ENCODE assay signal across 21 cellular contexts in the genomic region with DNA sequence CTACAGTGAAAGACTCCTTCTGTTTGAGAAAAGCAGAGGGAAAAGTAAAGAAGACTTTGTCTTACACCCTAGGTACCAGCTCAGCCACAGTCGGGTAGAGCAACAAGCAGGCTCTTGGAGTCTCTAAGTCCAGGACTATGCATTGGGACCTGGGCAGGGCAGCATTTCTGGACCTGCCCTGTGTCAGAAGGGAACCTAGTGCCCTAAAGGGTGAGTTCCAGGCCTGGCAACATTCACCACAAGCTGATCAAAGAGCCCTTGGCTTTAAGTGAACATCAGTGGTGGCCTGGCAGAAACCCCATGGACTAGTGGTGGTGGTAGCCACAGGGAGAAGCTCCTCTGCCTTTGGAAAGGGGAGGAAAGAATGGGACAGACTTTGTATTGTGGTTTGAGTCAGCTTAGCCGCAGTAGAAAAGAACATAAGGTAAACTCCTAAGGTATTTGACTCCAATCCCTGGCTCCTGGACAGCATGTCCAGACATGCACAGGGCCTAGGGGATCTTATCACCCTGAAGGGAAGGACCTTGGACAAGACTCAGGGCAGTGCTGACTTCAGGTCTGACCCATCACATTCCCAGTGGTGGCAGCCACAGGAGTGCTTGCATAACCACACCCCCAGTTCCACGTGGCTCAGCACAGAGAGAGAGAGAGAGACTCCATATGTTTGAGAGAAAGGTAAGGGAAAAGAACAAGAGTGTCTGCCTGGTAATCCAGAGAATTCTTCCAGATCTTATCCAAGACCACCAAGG. TPM values are rescaled to one million over a fixed set of nuclear protein-coding genes. Genes with fewer than 3 reads are reported as not detected.
DNase-seq lines count a peak whose midpoint lies in the region; ATAC-seq, FAIRE-seq and TF ChIP-seq lines count a peak whose summit lies in the region.
"Had no signal": no experiment of that assay in that cellular context is flagged by ENCODE, and none has a peak within 500 bp of the region (broad histone marks: within the 10 kb centered on the region; RNA-seq: fewer than 3 reads in every experiment).

No MANE protein-coding gene starts in this region.

- CTCF ChIA-PET in MCF 10A (lab: Yijun Ruan, JAX): interaction anchor here (0.6 to 3.4 kb wide), 8 partner anchors 31 to 209 kb away, joined by 3 to 23 read pairs (median 3); a partner anchor contains a TSS

- H3K27me3 ChIP-seq in breast epithelium: no peaks in the 10 kb centered on the region
- no peaks in the 10 kb centered on the region for H3K27me3 ChIP-seq in bronchial epithelial cell (ENCODE audit: control insufficient read depth, insufficient read depth, low read length)
- no peaks in the 10 kb centered on the region for H3K27me3 ChIP-seq in keratinocyte (ENCODE audit: control insufficient read depth, extremely low read depth, insufficient read depth, low read length)
- H3K27me3 ChIP-seq in psoas muscle (ENCODE audit: insufficient read depth in 3 of 3, low read length in 2 of 3): no peaks in the 10 kb centered on the region
- H3K27me3 ChIP-seq: MG63, stomach had no signal

- peak; percentile 91 for DNase-seq in MCF 10A (ENCODE audit: unreplicated experiment)
- DNase-seq in breast epithelium (ENCODE audit: low spot score in 2 of 2): no peak
- DNase-seq in bronchial epithelial cell (ENCODE audit: low read depth): peak; percentile 98
- peak; percentile 93 for DNase-seq in keratinocyte (ENCODE audit: low read depth, low spot score)
- DNase-seq in NCI-H446 treated with DMSO at 0.1 percent for 48 hours (lab: John Stamatoyannopoulos, UW): no peak
- DNase-seq in NCI-H1105 (lab: John Stamatoyannopoulos, UW): no peak
- no peak for DNase-seq in stimulated activated CD4-positive, alpha-beta T cell treated with anti-CD3 and anti-CD28 coated beads, Interleukin-2, amount 100 ng/mL, for 48 hours
- no peak for DNase-seq in psoas muscle
- DNase-seq: 8988T; activated CD4-positive, alpha-beta T cell treated with anti-CD3 and anti-CD28 coated beads for 48 hours; MG63; NCI-H146; NCI-H2171; stimulated activated CD4-positive, alpha-beta T cell treated with anti-CD3 and anti-CD28 coated beads, Interleukin-4, amount 100 ng/mL, for 4 hours; stomach; T-helper 1 cell had no signal

- WGBS in psoas muscle, 3 donors: 73 to 80% (median 76%) methylated on average over 3 of the region's 3 CpGs

- no peak overlapping the region for H3K27ac ChIP-seq in breast epithelium
- no peak overlapping the region for H3K27ac ChIP-seq in keratinocyte (ENCODE audit: control insufficient read depth, insufficient read depth, low read length)
- no peak overlapping the region for H3K27ac ChIP-seq in psoas muscle
- H3K27ac ChIP-seq: stomach had no signal

- intact Hi-C loops in MCF 10A (cut with micrococcal nuclease) (no loop called here), breast epithelium (cut with DNase I; ENCODE audit: low total_unique reads) (loop anchor here (5.0 kb wide), 1 partner anchor 396 kb away; a partner anchor contains a TSS), psoas muscle (cut with DNase I) (no loop called here)

- H3K36me3 Mint-ChIP-seq in MCF 10A (ENCODE audit: insufficient read depth, unreplicated experiment): no peaks in the 10 kb centered on the region
- H3K36me3 Mint-ChIP-seq: type B pancreatic cell had no signal

- H2AFZ ChIP-seq in keratinocyte (ENCODE audit: control insufficient read depth, low read length): no peak overlapping the region

- H3K79me2 ChIP-seq in keratinocyte (ENCODE audit: control insufficient read depth, insufficient read depth, low read length): no peaks in the 10 kb centered on the region

- H3K4me1 ChIP-seq in breast epithelium: no peaks in the 10 kb centered on the region
- H3K4me1 ChIP-seq in keratinocyte (ENCODE audit: control insufficient read depth, extremely low read depth, insufficient read depth, low read length): peaks cover 12% of the 10 kb centered on the region
- no peaks in the 10 kb centered on the region for H3K4me1 ChIP-seq in psoas muscle
- H3K4me1 ChIP-seq: stomach had no signal

- POLR2A ChIA-PET in MCF 10A (lab: Yijun Ruan, JAX): interaction anchor here (0.7 to 4.1 kb wide), 15 partner anchors 10 to 207 kb away, joined by 3 to 28 read pairs (median 4); a partner anchor contains a TSS

- no peak for ATAC-seq in psoas muscle
- ATAC-seq: natural killer cell treated with Interleukin-12 subunit alpha and Interleukin-12 subunit beta and Interleukin-15 and Interleukin-18, amount 100 ng/mL, for 72 hours had no signal

- H3K4me3 ChIP-seq in breast epithelium: no peak overlapping the region
- no peak overlapping the region for H3K4me3 ChIP-seq in bronchial epithelial cell (ENCODE audit: low read depth, low read length)
- no peak overlapping the region for H3K4me3 ChIP-seq in keratinocyte (ENCODE audit: control insufficient read depth in 2 of 3, extremely low read depth in 1 of 3, insufficient read depth in 2 of 3, low read depth in 1 of 3, low read length in 3 of 3)
- H3K4me3 ChIP-seq in psoas muscle: no peak overlapping the region
- H3K4me3 ChIP-seq: MG63, stomach had no signal

- H3K4me3 Mint-ChIP-seq in MCF 10A (ENCODE audit: unreplicated experiment): no peak overlapping the region
- H3K4me3 Mint-ChIP-seq: dendritic cell treated with granulocyte-macrophage colony-stimulating factor and Interleukin-4, amounts not matched to agents 40 ng/mL and 50 ng/mL, for 4 days; mesothelial cell of epicardium; natural killer cell treated with Interleukin-12 subunit alpha and Interleukin-12 subunit beta and Interleukin-15 and Interleukin-18, amount 100 ng/mL, for 72 hours; type B pancreatic cell had no signal

- H3K27ac Mint-ChIP-seq in MCF 10A (ENCODE audit: low read depth, unreplicated experiment): peak overlapping the region; percentile 95
- H3K27ac Mint-ChIP-seq: dendritic cell treated with granulocyte-macrophage colony-stimulating factor and Interleukin-4, amounts not matched to agents 40 ng/mL and 50 ng/mL, for 4 days; mesothelial cell of epicardium; natural killer cell treated with Interleukin-12 subunit alpha and Interleukin-12 subunit beta and Interleukin-15 and Interleukin-18, amount 100 ng/mL, for 72 hours; type B pancreatic cell had no signal

- H3K4me2 ChIP-seq in keratinocyte (ENCODE audit: control insufficient read depth, extremely low read depth, insufficient read depth, low read depth, low read length): peak overlapping the region; percentile 55

- dilution Hi-C loops in keratinocyte (cut with MboI; ENCODE audit: extremely low pct_ligation_motif_present, low sequenced_read_pairs): no loop called here

- H3K4me1 Mint-ChIP-seq in MCF 10A (ENCODE audit: insufficient read depth, unreplicated experiment): peaks cover 14% of the 10 kb centered on the region

- no peaks in the 10 kb centered on the region for H4K20me1 ChIP-seq in keratinocyte (ENCODE audit: control insufficient read depth, extremely low read depth, insufficient read depth, low read length)

- H3K9me3 Mint-ChIP-seq in MCF 10A (ENCODE audit: unreplicated experiment): peaks cover 53% of the 10 kb centered on the region

- TF ChIP-seq CTCF in MCF 10A (IDR thresholded peaks at IDR 0.05; ENCODE audit: unreplicated experiment): no peak
- TF ChIP-seq CTCF in breast epithelium (IDR thresholded peaks at IDR 0.05): no peak
- no peak for TF ChIP-seq CTCF in bronchial epithelial cell (IDR thresholded peaks at IDR 0.05; ENCODE audit: insufficient read depth, low read length, severe bottlenecking)
- no peak for TF ChIP-seq CTCF in keratinocyte (optimal IDR thresholded peaks at IDR 0.05 in 1 of 3, IDR thresholded peaks at IDR 0.05 in 1 of 3, conservative IDR thresholded peaks at IDR 0.05 in 1 of 3; ENCODE audit: extremely low read depth in 1 of 3, insufficient read depth in 2 of 3, low read length in 3 of 3)
- no peak for TF ChIP-seq CTCF in psoas muscle (IDR thresholded peaks at IDR 0.05)

- H3K27me3 Mint-ChIP-seq in MCF 10A (ENCODE audit: insufficient read depth, unreplicated experiment): no peaks in the 10 kb centered on the region
- H3K27me3 Mint-ChIP-seq: dendritic cell treated with granulocyte-macrophage colony-stimulating factor and Interleukin-4, amounts not matched to agents 40 ng/mL and 50 ng/mL, for 4 days; type B pancreatic cell had no signal

- BruUV-seq in MCF 10A (replicated peaks; lab: Mats Ljungman, UMichigan): TSS peak; percentile 88

- H3K9me3 ChIP-seq in breast epithelium: peaks cover 0 to 11% of the 10 kb centered on the region in 2 donors
- H3K9me3 ChIP-seq in keratinocyte (ENCODE audit: control insufficient read depth, low read depth, low read length): no peaks in the 10 kb centered on the region
- H3K9me3 ChIP-seq in psoas muscle: peaks cover 6% of the 10 kb centered on the region

- peaks cover 4% of the 10 kb centered on the region for H3K9me1 ChIP-seq in keratinocyte (ENCODE audit: control insufficient read depth, extremely low read depth, insufficient read depth, low read length)

- H3K36me3 ChIP-seq in breast epithelium (no peaks in the 10 kb centered on the region), bronchial epithelial cell (ENCODE audit: control insufficient read depth, insufficient read depth, low read length) (no peaks in the 10 kb centered on the region), keratinocyte (ENCODE audit: control insufficient read depth in 2 of 2, extremely low read depth in 1 of 2, insufficient read depth in 2 of 2, low read length in 2 of 2) (no peaks in the 10 kb centered on the region), psoas muscle (ENCODE audit: insufficient read depth in 1 of 2, low read depth in 1 of 2) (no peaks in the 10 kb centered on the region)
- H3K36me3 ChIP-seq: MG63, stomach had no signal

- no peak for TF ChIP-seq POLR2A in breast epithelium (IDR thresholded peaks at IDR 0.05)

- FAIRE-seq in bronchial epithelial cell (lab: Jason Lieb, UNC) (peak; percentile 99), keratinocyte (lab: Jason Lieb, UNC) (peak; percentile 96)
- FAIRE-seq: frontal cortex had no signal

- no peak overlapping the region for H3K9ac ChIP-seq in keratinocyte (ENCODE audit: control insufficient read depth, extremely low read depth, insufficient read depth, low read length)

RNA-seq across cellular contexts. Expression of a gene that starts 32.6 kb away (rescaled TPM):
- total RNA-seq in MCF 10A (2022): not detected in 2 replicates
- 1 to 10 TPM; 1.3 to 5.4 (median 4.3) TPM for total RNA-seq in breast epithelium
- under 0.01 and 0.13 TPM in 2 replicates for total RNA-seq in bronchial epithelial cell
- 0.01 TPM in 1 of 3 replicates, not detected in the others for polyA plus RNA-seq in keratinocyte
- not detected for polyA plus RNA-seq in keratinocyte (2011; ENCODE audit: low read depth)
- 0.02 TPM in 1 of 2 replicates, not detected in the other for polyA plus RNA-seq in keratinocyte (2011; cell fraction: cytosol; rRNA removed)
- polyA plus RNA-seq in keratinocyte (2011; cell fraction: nucleus; rRNA removed): 0.03 TPM in 1 of 2 replicates, not detected in the other
- polyA plus RNA-seq in keratinocyte (2012; ENCODE audit: low replicate concordance): not detected in 2 replicates
- polyA minus RNA-seq in keratinocyte: not detected in 3 replicates
- not detected for polyA minus RNA-seq in keratinocyte (2011; cell fraction: cytosol; rRNA and poly(A)+ RNA removed)
- polyA minus RNA-seq in keratinocyte (2011; cell fraction: nucleus; rRNA and poly(A)+ RNA removed): not detected in 2 replicates
- under 1 TPM in 3 of 4 donors, not detected in 1; 0.17 to 0.32 (median 0.17) TPM for total RNA-seq in psoas muscle
- not detected for polyA plus RNA-seq in psoas muscle
- total RNA-seq: mesothelial cell of epicardium; natural killer cell treated with Interleukin-12 subunit alpha and Interleukin-12 subunit beta and Interleukin-15 and Interleukin-18, amount 100 ng/mL, for 72 hours had no signal
- polyA plus RNA-seq: stomach had no signal

RNA-seq across cellular contexts. Expression of a gene that starts 46.7 kb away (rescaled TPM):
- total RNA-seq in MCF 10A (2022) (15.7 and 20.7 TPM in 2 replicates), breast epithelium (100 to 1,000 TPM in 2 of 3 donors, under 1 TPM in 1; 0.32 to 145 (median 100) TPM), bronchial epithelial cell (6.3 and 8.6 TPM in 2 replicates), psoas muscle (under 1 TPM; 0.02 to 0.79 (median 0.12) TPM)
- polyA plus RNA-seq in keratinocyte (4.9 to 7.3 TPM (median 4.9 TPM) in 3 replicates), psoas muscle (under 1 TPM; 0.01 to 0.06 (median 0.03) TPM)
- 5.0 TPM for polyA plus RNA-seq in keratinocyte (2011; ENCODE audit: low read depth)
- polyA plus RNA-seq in keratinocyte (2011; cell fraction: cytosol; rRNA removed): 4.3 and 4.6 TPM in 2 replicates
- polyA plus RNA-seq in keratinocyte (2011; cell fraction: nucleus; rRNA removed): 10.0 and 10.3 TPM in 2 replicates
- 5.0 and 7.3 TPM in 2 replicates for polyA plus RNA-seq in keratinocyte (2012; ENCODE audit: low replicate concordance)
- 15.7 to 57.3 TPM (median 21.0 TPM) in 3 replicates for polyA minus RNA-seq in keratinocyte
- 15.2 TPM for polyA minus RNA-seq in keratinocyte (2011; cell fraction: cytosol; rRNA and poly(A)+ RNA removed)
- polyA minus RNA-seq in keratinocyte (2011; cell fraction: nucleus; rRNA and poly(A)+ RNA removed): 26.1 and 27.8 TPM in 2 replicates
- total RNA-seq: natural killer cell treated with Interleukin-12 subunit alpha and Interleukin-12 subunit beta and Interleukin-15 and Interleukin-18, amount 100 ng/mL, for 72 hours had no signal

Comparison
In these comparisons a context has a peak if more than half of its experiments do, and no peak if none do; other contexts are left out.
1. DNase-seq: peak in MCF 10A (single experiment), bronchial epithelial cell (single experiment) and keratinocyte (single experiment); none in breast epithelium (0 of 2), NCI-H446 treated with DMSO at 0.1 percent for 48 hours (single experiment), NCI-H1105 (single experiment), stimulated activated CD4-positive, alpha-beta T cell treated with anti-CD3 and anti-CD28 coated beads, Interleukin-2, amount 100 ng/mL, for 48 hours (0 of 2) and psoas muscle (0 of 2).